In genomic region chr9:131661954-131662621, GRCh38 we compare ENCODE assay signal across 12 cellular contexts.
DNase-seq lines count a peak whose midpoint lies in the region; ATAC-seq and TF ChIP-seq lines count a peak whose summit lies in the region.
"Had no signal": no experiment of that assay in that cellular context is flagged by ENCODE, and none has a peak within 500 bp of the region (broad histone marks: within the 10 kb centered on the region; RNA-seq: fewer than 3 reads in every experiment).

No MANE protein-coding gene starts in this region.

- H3K27ac Mint-ChIP-seq in activated CD4-positive, alpha-beta memory T cell treated with anti-CD3 and anti-CD28 coated beads for 36 hours = peak overlapping the region; percentile 88

- H3K27ac ChIP-seq in coronary artery (no peak overlapping the region), esophagus muscularis mucosa (replicated peaks in 1 of 4) (no peak overlapping the region)

- TF ChIP-seq CTCF in coronary artery (IDR thresholded peaks at IDR 0.05) = no peak
- no peak for TF ChIP-seq CTCF in esophagus muscularis mucosa (IDR thresholded peaks at IDR 0.05)

- no peak for TF ChIP-seq EP300 in esophagus muscularis mucosa (IDR thresholded peaks at IDR 0.05)

- ATAC-seq in GM21529 (IDR thresholded peaks at IDR 0.05; ENCODE audit: unreplicated experiment) = peak; percentile 56
- no peak for ATAC-seq in HG03135 (IDR thresholded peaks at IDR 0.05; ENCODE audit: unreplicated experiment)
- ATAC-seq: esophagus mucosa had no signal

- H3K27me3 Mint-ChIP-seq in activated CD4-positive, alpha-beta memory T cell treated with anti-CD3 and anti-CD28 coated beads for 36 hours = no peaks in the 10 kb centered on the region

- WGBS in esophagus muscularis mucosa = 87% methylated on average over 9 of the region's 9 CpGs

- no peaks in the 10 kb centered on the region for H3K36me3 ChIP-seq in esophagus muscularis mucosa

- peak overlapping the region; percentile 30 for H3K4me3 Mint-ChIP-seq in activated CD4-positive, alpha-beta memory T cell treated with anti-CD3 and anti-CD28 coated beads for 36 hours

- intact Hi-C loops in activated CD4-positive, alpha-beta memory T cell treated with anti-CD3 and anti-CD28 coated beads for 36 hours (cut with micrococcal nuclease) = loop anchor here (10.0 kb wide), 2 partner anchors 267 to 693 kb away; partner anchors contain the start of genes PRRC2B and SETX
- intact Hi-C loops in esophagus muscularis mucosa (cut with DNase I) = no loop called here

- H3K36me3 Mint-ChIP-seq in activated CD4-positive, alpha-beta memory T cell treated with anti-CD3 and anti-CD28 coated beads for 36 hours = peaks cover 16% of the 10 kb centered on the region

- CTCF ChIA-PET in activated CD4-positive, alpha-beta memory T cell treated with anti-CD3 and anti-CD28 coated beads for 36 hours (lab: Charles Lee) = no interaction called here

- H3K4me3 ChIP-seq in coronary artery = no peak overlapping the region
- H3K4me3 ChIP-seq in esophagus muscularis mucosa = no peak overlapping the region
- H3K4me3 ChIP-seq: lung had no signal

- no peak for TF ChIP-seq POLR2A in esophagus muscularis mucosa (IDR thresholded peaks at IDR 0.05; ENCODE audit: low read depth)

- H3K4me1 ChIP-seq in esophagus muscularis mucosa = peaks cover 36 to 63% (median 44%) of the 10 kb centered on the region in 4 donors

- H3K4me1 Mint-ChIP-seq in activated CD4-positive, alpha-beta memory T cell treated with anti-CD3 and anti-CD28 coated beads for 36 hours (ENCODE audit: low read depth) = peaks cover 85% of the 10 kb centered on the region

- no peaks in the 10 kb centered on the region for H3K9me3 Mint-ChIP-seq in activated CD4-positive, alpha-beta memory T cell treated with anti-CD3 and anti-CD28 coated beads for 36 hours

- H3K9me3 ChIP-seq in esophagus muscularis mucosa = no peaks in the 10 kb centered on the region

- POLR2A ChIA-PET in activated CD4-positive, alpha-beta memory T cell treated with anti-CD3 and anti-CD28 coated beads for 36 hours (lab: Charles Lee) = no interaction called here

- peak; percentile 88 for DNase-seq in activated CD4-positive, alpha-beta memory T cell treated with anti-CD3 and anti-CD28 coated beads for 36 hours
- DNase-seq in coronary artery (ENCODE audit: low spot score) (peak; percentile 36), DMS79 treated with DMSO at 0.1 percent for 48 hours (lab: John Stamatoyannopoulos, UW) (no peak), esophagus muscularis mucosa (ENCODE audit: extremely low spot score) (no peak), MV-4-11 (lab: John Stamatoyannopoulos, UW) (no peak)
- DNase-seq in stimulated activated CD4-positive, alpha-beta T cell treated with anti-CD3 and anti-CD28 coated beads, Interleukin-4, amount 100 ng/mL, for 48 hours (ENCODE audit: low read depth in 2 of 2) = peak; percentile 56 to 69
- DNase-seq: DND-41, NCI-H446 treated with DMSO at 0.1 percent for 48 hours had no signal

- no peaks in the 10 kb centered on the region for H3K27me3 ChIP-seq in esophagus muscularis mucosa

Comparison
In these comparisons a context has a peak if more than half of its experiments do, and no peak if none do; other contexts are left out.
1. DNase-seq: peak in activated CD4-positive, alpha-beta memory T cell treated with anti-CD3 and anti-CD28 coated beads for 36 hours (single experiment), coronary artery (single experiment) and stimulated activated CD4-positive, alpha-beta T cell treated with anti-CD3 and anti-CD28 coated beads, Interleukin-4, amount 100 ng/mL, for 48 hours (2 of 2); none in DMS79 treated with DMSO at 0.1 percent for 48 hours (single experiment), esophagus muscularis mucosa (single experiment) and MV-4-11 (single experiment).